8 cellular contexts compared by ENCODE assay signal in the genomic region with DNA sequence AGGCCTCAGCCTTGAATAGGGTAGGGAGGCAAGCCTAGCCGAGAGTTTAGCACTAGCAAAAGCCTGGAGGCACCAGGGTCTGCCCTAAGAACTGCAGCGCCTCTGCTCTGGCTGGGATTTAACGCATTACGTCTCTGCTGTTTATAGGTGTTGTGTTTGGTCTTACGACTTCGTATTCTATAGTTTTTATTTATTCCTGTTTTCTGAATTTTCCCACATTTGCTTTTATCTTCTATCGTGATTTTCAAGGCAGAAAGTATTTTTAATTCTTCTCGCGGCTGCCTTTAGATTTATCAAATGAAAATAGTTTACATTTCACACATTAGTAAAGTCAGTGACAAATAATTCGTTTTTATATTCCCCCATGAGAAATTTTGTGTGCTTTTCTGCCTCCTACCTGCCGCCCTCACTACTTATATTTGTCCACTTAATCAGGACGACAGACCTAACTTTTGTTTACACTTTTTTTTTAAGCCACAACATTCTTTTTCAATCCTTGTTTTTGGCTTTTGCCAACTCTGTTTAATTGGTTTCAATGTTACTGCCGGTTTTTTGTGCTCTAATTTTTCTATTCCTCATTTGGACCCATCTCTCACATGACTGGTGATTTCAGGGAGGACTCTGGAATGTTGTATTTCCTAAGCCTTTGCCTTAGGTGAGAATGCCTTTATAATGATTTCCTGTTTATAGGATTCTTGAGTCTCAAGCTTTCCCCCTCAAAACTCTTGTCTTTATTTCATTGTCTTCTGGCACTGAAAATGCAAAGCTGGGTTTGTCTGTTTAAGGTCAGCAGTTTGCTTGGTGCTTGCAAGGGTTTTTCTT. TPM values are rescaled to one million over a fixed set of nuclear protein-coding genes. Genes with fewer than 3 reads are reported as not detected.
DNase-seq lines count a peak whose midpoint lies in the region; ATAC-seq and TF ChIP-seq lines count a peak whose summit lies in the region.

No MANE protein-coding gene starts in this region.

- H3K9ac ChIP-seq in endocrine pancreas (ENCODE audit: control insufficient read depth, insufficient read depth, low read length) = peak overlapping the region; percentile 76

- no peaks in the 10 kb centered on the region for H3K27me3 ChIP-seq in endocrine pancreas (ENCODE audit: control insufficient read depth, insufficient read depth, low read length)
- H3K27me3 ChIP-seq in neutrophil = peaks cover 75% of the 10 kb centered on the region

- H3K9me3 ChIP-seq in OCI-LY7 (ENCODE audit: low read length) (no peaks in the 10 kb centered on the region), endocrine pancreas (ENCODE audit: control insufficient read depth, low read length) (no peaks in the 10 kb centered on the region), neutrophil (no peaks in the 10 kb centered on the region)

- H3K4me1 ChIP-seq in OCI-LY7 (ENCODE audit: insufficient read depth, low read length, poor library complexity, severe bottlenecking) (peaks cover 27% of the 10 kb centered on the region), endocrine pancreas (ENCODE audit: control insufficient read depth, insufficient read depth, low read length) (no peaks in the 10 kb centered on the region), neutrophil (ENCODE audit: control insufficient read depth in 1 of 2, insufficient read depth in 1 of 2, low read depth in 1 of 2, low read length in 1 of 2) (peaks cover 12 to 18% of the 10 kb centered on the region in 2 experiments)

- no peaks in the 10 kb centered on the region for H3K9me3 Mint-ChIP-seq in activated naive CD4-positive, alpha-beta T cell treated with anti-CD3 and anti-CD28 coated beads, Interleukin-2, amount 50 U/mL, for 72 hours

- H3K27ac ChIP-seq in OCI-LY7 (ENCODE audit: low read depth, low read length, poor library complexity, severe bottlenecking) (no peak overlapping the region), neutrophil (no peak overlapping the region)

- H3K27ac Mint-ChIP-seq in activated naive CD4-positive, alpha-beta T cell treated with anti-CD3 and anti-CD28 coated beads, Interleukin-2, amount 50 U/mL, for 72 hours = no peak overlapping the region

- H3K9me2 ChIP-seq in OCI-LY7 (ENCODE audit: insufficient read depth, low read length) = no peaks in the 10 kb centered on the region

- H3K4me2 ChIP-seq in OCI-LY7 (ENCODE audit: low read length) = peak overlapping the region; percentile 85

- no TSS peak for BruUV-seq in OCI-LY7 (replicated peaks; lab: Mats Ljungman, UMichigan)

- H3K79me2 ChIP-seq in OCI-LY7 (ENCODE audit: insufficient read depth, low read depth, low read length) = no peaks in the 10 kb centered on the region

- in situ Hi-C loops in G401 (cut with HindIII; ENCODE audit: low sequenced_read_pairs) = no loop called here

- DNase-seq in G401 (ENCODE audit: low spot score) (peak; percentile 66), OCI-LY7 (ENCODE audit: low spot score) (no peak), GOT3 (lab: John Stamatoyannopoulos, UW) (no peak)
- no peak for DNase-seq in activated naive CD4-positive, alpha-beta T cell treated with anti-CD3 and anti-CD28 coated beads, Interleukin-2, amount 50 U/mL, for 72 hours (ENCODE audit: low spot score in 2 of 2)

- ATAC-seq in HG02798 (IDR thresholded peaks at IDR 0.05; ENCODE audit: poor library complexity, unreplicated experiment) (no peak), GM19351 (IDR thresholded peaks at IDR 0.05; ENCODE audit: unreplicated experiment) (no peak)
- no peak for ATAC-seq in activated naive CD4-positive, alpha-beta T cell treated with anti-CD3 and anti-CD28 coated beads, Interleukin-2, amount 50 U/mL, for 72 hours

- CTCF ChIA-PET in OCI-LY7 (lab: Charles Lee; ENCODE audit: unreplicated experiment) = no interaction called here

- POLR2A ChIA-PET in OCI-LY7 (lab: Charles Lee) = no interaction called here

- intact Hi-C loops in OCI-LY7 (cut with micrococcal nuclease; ENCODE audit: unreplicated experiment) = no loop called here

- H3K4me3 ChIP-seq in OCI-LY7 (ENCODE audit: low read depth, low read length, poor library complexity, severe bottlenecking) = peak overlapping the region; percentile 97
- peak overlapping the region; percentile 68 for H3K4me3 ChIP-seq in endocrine pancreas (ENCODE audit: control insufficient read depth, insufficient read depth, low read length)
- H3K4me3 ChIP-seq in neutrophil (ENCODE audit: low read depth in 1 of 2, low read length in 1 of 2) = peak overlapping the region; percentile 81 to 96

- H3K36me3 Mint-ChIP-seq in activated naive CD4-positive, alpha-beta T cell treated with anti-CD3 and anti-CD28 coated beads, Interleukin-2, amount 50 U/mL, for 72 hours = no peaks in the 10 kb centered on the region

- peak overlapping the region; percentile 98 for H2AFZ ChIP-seq in OCI-LY7 (ENCODE audit: low read length)

- TF ChIP-seq CTCF in OCI-LY7 (conservative IDR thresholded peaks at IDR 0.05; ENCODE audit: low read length) = no peak
- TF ChIP-seq CTCF in neutrophil (IDR thresholded peaks at IDR 0.05) = no peak

- no peaks in the 10 kb centered on the region for H4K20me1 ChIP-seq in OCI-LY7 (ENCODE audit: insufficient read depth, low read length)

- H3K36me3 ChIP-seq in OCI-LY7 (ENCODE audit: insufficient read depth, low read length) (no peaks in the 10 kb centered on the region), endocrine pancreas (ENCODE audit: control insufficient read depth, insufficient read depth, low read length) (no peaks in the 10 kb centered on the region), neutrophil (no peaks in the 10 kb centered on the region)

RNA-seq across cellular contexts. Expression of a gene that starts 1.3 kb away (rescaled TPM):
- 10.4 and 15.2 TPM in 2 replicates for total RNA-seq in G401 (2014; rRNA removed; shearing (Covaris generic))
- 4.5 and 4.7 TPM in 2 replicates for total RNA-seq in OCI-LY7 (2014; rRNA removed; shearing (Covaris generic))
- total RNA-seq in OCI-LY7 (2022) = 4.2 and 5.0 TPM in 2 replicates
- total RNA-seq in activated naive CD4-positive, alpha-beta T cell treated with anti-CD3 and anti-CD28 coated beads, Interleukin-2, amount 50 U/mL, for 72 hours = 1 to 10 TPM; 2.0 to 4.2 TPM

RNA-seq across cellular contexts. Expression of a gene that starts 15.0 kb away (rescaled TPM):
- total RNA-seq in G401 (2014; rRNA removed; shearing (Covaris generic)) = 13.0 and 19.4 TPM in 2 replicates
- total RNA-seq in OCI-LY7 (2014; rRNA removed; shearing (Covaris generic)) = 15.7 and 18.1 TPM in 2 replicates
- 15.7 and 15.8 TPM in 2 replicates for total RNA-seq in OCI-LY7 (2022)
- total RNA-seq in activated naive CD4-positive, alpha-beta T cell treated with anti-CD3 and anti-CD28 coated beads, Interleukin-2, amount 50 U/mL, for 72 hours = 10 to 100 TPM; 18.8 to 24.2 TPM

RNA-seq across cellular contexts. Expression of a gene that starts 15.0 kb away (rescaled TPM):
- 3.8 and 8.8 TPM in 2 replicates for total RNA-seq in G401 (2014; rRNA removed; shearing (Covaris generic))
- total RNA-seq in OCI-LY7 (2014; rRNA removed; shearing (Covaris generic)) = 3.2 and 4.1 TPM in 2 replicates
- total RNA-seq in OCI-LY7 (2022) = 5.2 and 5.3 TPM in 2 replicates
- 1 to 10 TPM; 5.5 to 7.1 TPM for total RNA-seq in activated naive CD4-positive, alpha-beta T cell treated with anti-CD3 and anti-CD28 coated beads, Interleukin-2, amount 50 U/mL, for 72 hours

RNA-seq across cellular contexts. Expression of a gene that starts 29.8 kb away (rescaled TPM):
- 22.4 and 23.9 TPM in 2 replicates for total RNA-seq in G401 (2014; rRNA removed; shearing (Covaris generic))
- 35.5 and 37.7 TPM in 2 replicates for total RNA-seq in OCI-LY7 (2014; rRNA removed; shearing (Covaris generic))
- total RNA-seq in OCI-LY7 (2022) = 52.0 and 55.0 TPM in 2 replicates
- total RNA-seq in activated naive CD4-positive, alpha-beta T cell treated with anti-CD3 and anti-CD28 coated beads, Interleukin-2, amount 50 U/mL, for 72 hours = 100 to 1,000 TPM in 1 of 2 donors, 10 to 100 TPM in 1; 66.4 to 128 TPM

RNA-seq across cellular contexts. Expression of a gene that starts 34.6 kb away (rescaled TPM):
- 78.9 and 91.6 TPM in 2 replicates for total RNA-seq in G401 (2014; rRNA removed; shearing (Covaris generic))
- 58.0 and 66.4 TPM in 2 replicates for total RNA-seq in OCI-LY7 (2014; rRNA removed; shearing (Covaris generic))
- 54.4 and 62.4 TPM in 2 replicates for total RNA-seq in OCI-LY7 (2022)
- total RNA-seq in activated naive CD4-positive, alpha-beta T cell treated with anti-CD3 and anti-CD28 coated beads, Interleukin-2, amount 50 U/mL, for 72 hours = 10 to 100 TPM; 29.9 to 77.4 TPM
